24 cellular contexts compared by ENCODE assay signal in the genomic region with DNA sequence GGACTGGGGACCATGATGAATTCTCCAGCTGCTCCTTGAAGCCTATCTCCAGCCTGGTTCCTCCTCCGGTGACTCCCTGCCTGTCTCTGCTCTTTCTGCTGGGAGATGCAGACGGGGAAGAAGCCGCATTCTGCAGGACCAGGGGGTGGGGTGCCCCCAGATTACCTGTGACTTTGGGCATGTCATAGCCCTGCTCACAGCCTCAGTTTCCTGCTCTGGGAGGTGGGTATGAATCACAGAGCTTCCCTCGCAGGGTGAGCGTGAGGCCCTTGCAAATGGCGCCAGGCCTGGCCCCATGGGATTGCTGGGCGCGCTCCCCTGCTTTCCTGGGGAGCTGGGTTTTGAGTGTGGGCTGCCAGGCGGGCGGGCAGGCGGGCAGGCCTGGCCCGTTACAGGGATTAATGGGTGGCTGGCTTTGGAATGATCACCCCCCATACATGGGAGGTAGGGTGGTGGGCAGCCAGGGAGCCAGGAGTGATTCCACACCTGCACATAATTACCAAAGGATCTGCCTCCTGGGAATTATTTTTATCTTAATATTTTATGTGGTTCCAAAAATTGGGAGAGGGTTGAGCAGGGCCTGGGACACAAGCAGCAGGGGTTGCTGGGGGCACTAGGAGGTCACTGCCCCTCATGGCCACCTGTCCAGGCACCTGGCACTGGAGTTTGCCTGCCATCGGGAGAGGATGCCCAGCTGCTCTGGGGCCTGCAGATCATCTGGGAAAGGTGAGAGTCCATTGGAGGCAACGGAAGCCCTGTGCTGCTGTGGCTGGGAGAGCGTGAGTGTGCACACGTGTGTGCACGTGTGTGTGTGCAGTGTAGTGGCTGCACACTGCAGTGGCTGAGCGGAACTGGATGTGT.
"Had no signal": no experiment of that assay in that cellular context is flagged by ENCODE, and none has a peak within 500 bp of the region (broad histone marks: within the 10 kb centered on the region; RNA-seq: fewer than 3 reads in every experiment).

No MANE protein-coding gene starts in this region.

- H3K4me1 Mint-ChIP-seq: naive B cell had no signal

- H3K36me3 Mint-ChIP-seq: mesothelial cell of epicardium, naive B cell had no signal

- DNase-seq: activated CD4-positive, alpha-beta T cell treated with anti-CD3 and anti-CD28 coated beads, Interleukin-2, amount 50 U/mL, for 48 hours; activated CD8-positive, alpha-beta memory T cell treated with anti-CD3 and anti-CD28 coated beads, Interleukin-2, amount 50 U/mL, for 4 hours; activated gamma-delta T cell treated with Interleukin-2 at 50 U/mL for 16 hours; activated naive CD4-positive, alpha-beta T cell treated with anti-CD3 and anti-CD28 coated beads, Interleukin-2, amount 50 U/mL, for 16 hours; amniotic stem cell; central memory CD4-positive, alpha-beta T cell; effector CD4-positive, alpha-beta T cell; glutamatergic neuron; left cardiac atrium; left ventricle myocardium superior; mammary epithelial cell; naive B cell; stimulated activated CD4-positive, alpha-beta T cell treated with anti-CD3 and anti-CD28 coated beads, Interleukin-2, amount 100 ng/mL, for 48 hours; stimulated activated naive CD4-positive, alpha-beta T cell treated with Interleukin-2 at 50 U/mL for 16 hours; trophoblast cell had no signal

- ATAC-seq: activated CD4-positive, CD25-positive, alpha-beta regulatory T cell treated with anti-CD3 and anti-CD28 coated beads, Interleukin-2, amount 50 U/mL, for 24 hours; activated T-helper 17 cell treated with anti-CD3 and anti-CD28 coated beads, Interleukin-2, amount 50 U/mL, for 72 hours; left cardiac atrium; left ventricle myocardium superior; right lobe of liver had no signal

- H3K27me3 Mint-ChIP-seq: dendritic cell treated with granulocyte-macrophage colony-stimulating factor and Interleukin-4, amounts not matched to agents 40 ng/mL and 50 ng/mL, for 4 days had no signal

- H3K36me3 ChIP-seq: right lobe of liver, thoracic aorta, vagina had no signal

- H3K4me1 ChIP-seq: right lobe of liver, vagina had no signal

- H3K4me3 ChIP-seq: right lobe of liver, thoracic aorta, vagina had no signal

- H3K4me3 Mint-ChIP-seq: activated T-cell treated with anti-CD3 and anti-CD28 coated beads, Interleukin-2, amount 50 U/mL, for 24 hours; activated T-helper 17 cell treated with anti-CD3 and anti-CD28 coated beads, Interleukin-2, amount 50 U/mL, for 72 hours; dendritic cell treated with granulocyte-macrophage colony-stimulating factor and Interleukin-4, amounts not matched to agents 40 ng/mL and 50 ng/mL, for 4 days; mesothelial cell of epicardium; naive B cell had no signal

- H3K9me3 ChIP-seq: right lobe of liver, thoracic aorta, vagina had no signal

- H3K27ac ChIP-seq: right lobe of liver, thoracic aorta, vagina, VCaP had no signal

- H3K27ac Mint-ChIP-seq: activated T-cell treated with anti-CD3 and anti-CD28 coated beads, Interleukin-2, amount 50 U/mL, for 24 hours; activated T-helper 17 cell treated with anti-CD3 and anti-CD28 coated beads, Interleukin-2, amount 50 U/mL, for 72 hours; dendritic cell treated with granulocyte-macrophage colony-stimulating factor and Interleukin-4, amounts not matched to agents 40 ng/mL and 50 ng/mL, for 4 days; mesothelial cell of epicardium had no signal

- H3K27me3 ChIP-seq: right lobe of liver, vagina had no signal

- H3K9me3 Mint-ChIP-seq: activated T-cell treated with anti-CD3 and anti-CD28 coated beads, Interleukin-2, amount 50 U/mL, for 24 hours; activated T-helper 17 cell treated with anti-CD3 and anti-CD28 coated beads, Interleukin-2, amount 50 U/mL, for 72 hours; dendritic cell treated with granulocyte-macrophage colony-stimulating factor and Interleukin-4, amounts not matched to agents 40 ng/mL and 50 ng/mL, for 4 days; mesothelial cell of epicardium; naive B cell had no signal
